In genomic region chr16:56610017-56610608, GRCh38 we compare ENCODE assay signal across 8 cellular contexts. TPM values are rescaled to one million over a fixed set of nuclear protein-coding genes. Genes with fewer than 3 reads are reported as not detected.
DNase-seq lines count a peak whose midpoint lies in the region; ATAC-seq, FAIRE-seq and TF ChIP-seq lines count a peak whose summit lies in the region.
"Had no signal": no experiment of that assay in that cellular context is flagged by ENCODE, and none has a peak within 500 bp of the region (broad histone marks: within the 10 kb centered on the region; RNA-seq: fewer than 3 reads in every experiment).

No MANE protein-coding gene starts in this region.

- ATAC-seq in HG02759 (IDR thresholded peaks at IDR 0.05; ENCODE audit: unreplicated experiment) (peak; percentile 22), HG03095 (IDR thresholded peaks at IDR 0.05; ENCODE audit: unreplicated experiment) (no peak)

- CTCF ChIA-PET in SK-N-SH (lab: Yijun Ruan, JAX) = interaction anchor here (0.9 to 1.8 kb wide), 3 partner anchors 10 to 92 kb away, joined by 4 to 8 read pairs (median 7); no protein-coding TSS in a partner anchor

- peaks cover 76% of the 10 kb centered on the region for H3F3A ChIP-seq in SK-N-SH (replicated peaks; ENCODE audit: insufficient read depth)

- H4K20me1 ChIP-seq in SK-N-SH (ENCODE audit: insufficient read depth) (no peaks in the 10 kb centered on the region; the same call in 1 of the 2 replicates), keratinocyte (ENCODE audit: control insufficient read depth, extremely low read depth, insufficient read depth, low read length) (no peaks in the 10 kb centered on the region)

- DNase-seq in SK-N-SH (no peak), keratinocyte (ENCODE audit: low read depth, low spot score) (no peak), epidermal melanocyte (ENCODE audit: insufficient read length, low spot score) (no peak)
- DNase-seq in activated naive CD8-positive, alpha-beta T cell treated with anti-CD3 and anti-CD28 coated beads, Interleukin-2, amount 50 U/mL, for 16 hours (ENCODE audit: low read depth, low spot score) = peak; percentile 49
- peak; percentile 60 to 66 for DNase-seq in stimulated activated CD4-positive, alpha-beta T cell treated with anti-CD3 and anti-CD28 coated beads, Interleukin-1b, Interleukin-23, amount 100 ng/mL, for 4 hours (ENCODE audit: low read depth in 2 of 2)

- H3K9me2 ChIP-seq in SK-N-SH = no peaks in the 10 kb centered on the region

- 38% methylated on average over 10 of the region's 10 CpGs for WGBS in SK-N-SH (ENCODE audit: low lambda C conversion rate)

- peak; percentile 51 for FAIRE-seq in keratinocyte (lab: Jason Lieb, UNC)

- peak overlapping the region; percentile 88 for H3K4me2 ChIP-seq in SK-N-SH
- H3K4me2 ChIP-seq in keratinocyte (ENCODE audit: control insufficient read depth, extremely low read depth, insufficient read depth, low read depth, low read length) = peak overlapping the region; percentile 95

- H3K4me1 ChIP-seq in SK-N-SH (ENCODE audit: control insufficient read depth in 1 of 2, insufficient read depth in 2 of 2, low read depth in 1 of 2, low read length in 1 of 2) (peaks cover 46 to 51% of the 10 kb centered on the region in 2 experiments; a peak in 3 of 4 replicates), keratinocyte (ENCODE audit: control insufficient read depth, extremely low read depth, insufficient read depth, low read length) (peaks cover 77% of the 10 kb centered on the region)

- dilution Hi-C loops in keratinocyte (cut with MboI; ENCODE audit: extremely low pct_ligation_motif_present, low sequenced_read_pairs) = no loop called here

- H2AFZ ChIP-seq in SK-N-SH (ENCODE audit: low read depth) (peak overlapping the region; percentile 12; the same call in 1 of the 2 replicates), keratinocyte (ENCODE audit: control insufficient read depth, low read length) (no peak overlapping the region)

- no peak for TF ChIP-seq RAD21 in SK-N-SH (IDR thresholded peaks at IDR 0.05; ENCODE audit: low read length)

- TF ChIP-seq CTCF in SK-N-SH (IDR thresholded peaks at IDR 0.05) (no peak), keratinocyte (optimal IDR thresholded peaks at IDR 0.05 in 1 of 3, IDR thresholded peaks at IDR 0.05 in 1 of 3, conservative IDR thresholded peaks at IDR 0.05 in 1 of 3; ENCODE audit: extremely low read depth in 1 of 3, insufficient read depth in 2 of 3, low read length in 3 of 3) (peak in 1 of 3 experiments; percentile 40)

- H3K36me3 ChIP-seq in SK-N-SH (replicated peaks in 1 of 2; ENCODE audit: control insufficient read depth in 1 of 2, insufficient read depth in 2 of 2, low read length in 1 of 2) = no peaks in the 10 kb centered on the region
- H3K36me3 ChIP-seq in keratinocyte (ENCODE audit: control insufficient read depth in 2 of 2, extremely low read depth in 1 of 2, insufficient read depth in 2 of 2, low read length in 2 of 2) = no peaks in the 10 kb centered on the region

- POLR2A ChIA-PET in SK-N-SH (lab: Yijun Ruan, JAX) = interaction anchor here (0.7 to 1.5 kb wide), 2 partner anchors 20 to 73 kb away, joined by 3 to 6 read pairs; partner anchors contain the start of gene MT1X

- peak overlapping the region; percentile 77 to 96 for H3K27ac ChIP-seq in SK-N-SH (ENCODE audit: low read depth in 2 of 2, low read length in 1 of 2)
- peak overlapping the region; percentile 95 for H3K27ac ChIP-seq in keratinocyte (ENCODE audit: control insufficient read depth, insufficient read depth, low read length)

- H3K27me3 ChIP-seq in SK-N-SH (ENCODE audit: insufficient read depth) (no peaks in the 10 kb centered on the region), keratinocyte (ENCODE audit: control insufficient read depth, extremely low read depth, insufficient read depth, low read length) (no peaks in the 10 kb centered on the region)

- H3K4me3 ChIP-seq in SK-N-SH (ENCODE audit: low read depth in 2 of 2, low read length in 1 of 2) (peak overlapping the region; percentile 72 to 94; a peak in 3 of 4 replicates), keratinocyte (ENCODE audit: control insufficient read depth in 2 of 3, extremely low read depth in 1 of 3, insufficient read depth in 2 of 3, low read depth in 1 of 3, low read length in 3 of 3) (peak overlapping the region; percentile 46 to 92 (median 86))

- H3K9ac ChIP-seq in SK-N-SH = peak overlapping the region; percentile 90
- H3K9ac ChIP-seq in keratinocyte (ENCODE audit: control insufficient read depth, extremely low read depth, insufficient read depth, low read length) = peak overlapping the region; percentile 78

- peaks cover 30% of the 10 kb centered on the region for H3K79me2 ChIP-seq in SK-N-SH (ENCODE audit: insufficient read depth)
- H3K79me2 ChIP-seq in keratinocyte (ENCODE audit: control insufficient read depth, insufficient read depth, low read length) = no peaks in the 10 kb centered on the region

- no peak for TF ChIP-seq EP300 in SK-N-SH (IDR thresholded peaks at IDR 0.05; ENCODE audit: borderline replicate concordance in 1 of 2, low read depth in 1 of 2, low read length in 1 of 2)

- H3K9me3 ChIP-seq in SK-N-SH (no peaks in the 10 kb centered on the region), keratinocyte (ENCODE audit: control insufficient read depth, low read depth, low read length) (no peaks in the 10 kb centered on the region)

- H3K9me1 ChIP-seq in keratinocyte (ENCODE audit: control insufficient read depth, extremely low read depth, insufficient read depth, low read length) = no peaks in the 10 kb centered on the region

TF ChIP-seq in SK-N-SH, 30 proteins besides CTCF, POLR2A, EP300 and RAD21 (continues in another document):
- peak; percentile 11; the same call in 1 of the 2 replicates for TF ChIP-seq SIN3A (IDR thresholded peaks at IDR 0.05; ENCODE audit: borderline replicate concordance, low read depth, low read length)
- no peak; the same call in 1 of the 2 replicates for TF ChIP-seq NFIC (IDR thresholded peaks at IDR 0.05; ENCODE audit: borderline replicate concordance)
- TF ChIP-seq GABPA (IDR thresholded peaks at IDR 0.05; ENCODE audit: low read depth) = 0 out of 2 replicates have a peak, but pooled peaks have one; percentile 7

RNA-seq across cellular contexts. Expression of gene MT2A, which starts 1.7 kb away (rescaled TPM):
- polyA plus RNA-seq in SK-N-SH (2012; rRNA removed) (79.9 and 133 TPM in 2 replicates), keratinocyte (489 to 1,016 TPM (median 990 TPM) in 3 replicates)
- 69.0 and 90.2 TPM in 2 replicates for polyA plus RNA-seq in SK-N-SH (2012; cell fraction: cytosol; rRNA removed)
- polyA plus RNA-seq in SK-N-SH (2012; cell fraction: nucleus; rRNA removed) = 67.8 and 133 TPM in 2 replicates
- polyA plus RNA-seq in keratinocyte (2011; ENCODE audit: low read depth) = 310 TPM
- 741 and 1,546 TPM in 2 replicates for polyA plus RNA-seq in keratinocyte (2011; cell fraction: cytosol; rRNA removed)
- 335 and 470 TPM in 2 replicates for polyA plus RNA-seq in keratinocyte (2011; cell fraction: nucleus; rRNA removed)
- polyA plus RNA-seq in keratinocyte (2012; ENCODE audit: low replicate concordance) = 2,479 and 10,771 TPM in 2 replicates
- polyA minus RNA-seq in keratinocyte = 401 to 1,828 TPM (median 417 TPM) in 3 replicates
- polyA minus RNA-seq in keratinocyte (2011; cell fraction: cytosol; rRNA and poly(A)+ RNA removed) = 2,677 TPM
- polyA minus RNA-seq in keratinocyte (2011; cell fraction: nucleus; rRNA and poly(A)+ RNA removed) = 152 and 202 TPM in 2 replicates
- polyA plus RNA-seq: neural cell had no signal

RNA-seq across cellular contexts. Expression of gene MT1E, which starts 15.5 kb away (rescaled TPM):
- polyA plus RNA-seq in SK-N-SH (2012; rRNA removed) (106 and 205 TPM in 2 replicates), keratinocyte (394 to 1,732 TPM (median 404 TPM) in 3 replicates)
- polyA plus RNA-seq in SK-N-SH (2012; cell fraction: cytosol; rRNA removed) = 94.6 and 121 TPM in 2 replicates
- polyA plus RNA-seq in SK-N-SH (2012; cell fraction: nucleus; rRNA removed) = 52.0 and 151 TPM in 2 replicates
- 55.2 TPM for polyA plus RNA-seq in keratinocyte (2011; ENCODE audit: low read depth)
- polyA plus RNA-seq in keratinocyte (2011; cell fraction: cytosol; rRNA removed) = 1,504 and 3,462 TPM in 2 replicates
- 621 and 624 TPM in 2 replicates for polyA plus RNA-seq in keratinocyte (2011; cell fraction: nucleus; rRNA removed)
- polyA plus RNA-seq in keratinocyte (2012; ENCODE audit: low replicate concordance) = 688 and 1,595 TPM in 2 replicates
- polyA minus RNA-seq in keratinocyte = 298 to 744 TPM (median 398 TPM) in 3 replicates
- polyA minus RNA-seq in keratinocyte (2011; cell fraction: cytosol; rRNA and poly(A)+ RNA removed) = 667 TPM
- polyA minus RNA-seq in keratinocyte (2011; cell fraction: nucleus; rRNA and poly(A)+ RNA removed) = 76.9 and 81.7 TPM in 2 replicates
- polyA plus RNA-seq: neural cell had no signal

RNA-seq across cellular contexts. Expression of gene MT3, which starts 20.8 kb away (rescaled TPM):
- 0.43 TPM in 1 of 2 replicates, not detected in the other for polyA plus RNA-seq in SK-N-SH (2012; rRNA removed)
- polyA plus RNA-seq in SK-N-SH (2012; cell fraction: cytosol; rRNA removed) = 0.08 and 0.12 TPM in 2 replicates
- polyA plus RNA-seq in SK-N-SH (2012; cell fraction: nucleus; rRNA removed) = 0.22 TPM in 1 of 2 replicates, not detected in the other
- polyA plus RNA-seq in keratinocyte = not detected in 3 replicates
- not detected for polyA plus RNA-seq in keratinocyte (2011; ENCODE audit: low read depth)
- not detected in 2 replicates for polyA plus RNA-seq in keratinocyte (2011; cell fraction: cytosol; rRNA removed)
- polyA plus RNA-seq in keratinocyte (2011; cell fraction: nucleus; rRNA removed) = not detected in 2 replicates
- not detected in 2 replicates for polyA plus RNA-seq in keratinocyte (2012; ENCODE audit: low replicate concordance)
- polyA minus RNA-seq in keratinocyte = not detected in 3 replicates
- not detected for polyA minus RNA-seq in keratinocyte (2011; cell fraction: cytosol; rRNA and poly(A)+ RNA removed)
- not detected in 2 replicates for polyA minus RNA-seq in keratinocyte (2011; cell fraction: nucleus; rRNA and poly(A)+ RNA removed)

RNA-seq across cellular contexts. Expression of gene MT1M, which starts 22.3 kb away (rescaled TPM):
- polyA plus RNA-seq in SK-N-SH (2012; rRNA removed) (0.45 and 1.3 TPM in 2 replicates), keratinocyte (0.20 to 0.74 TPM (median 0.24 TPM) in 3 replicates)
- 0.49 and 0.51 TPM in 2 replicates for polyA plus RNA-seq in SK-N-SH (2012; cell fraction: cytosol; rRNA removed)
- polyA plus RNA-seq in SK-N-SH (2012; cell fraction: nucleus; rRNA removed) = 0.15 TPM in 2 replicates
- polyA plus RNA-seq in keratinocyte (2011; ENCODE audit: low read depth) = not detected
- polyA plus RNA-seq in keratinocyte (2011; cell fraction: cytosol; rRNA removed) = 0.32 and 0.65 TPM in 2 replicates
- 0.27 TPM in 1 of 2 replicates, not detected in the other for polyA plus RNA-seq in keratinocyte (2011; cell fraction: nucleus; rRNA removed)
- 0.79 and 1.1 TPM in 2 replicates for polyA plus RNA-seq in keratinocyte (2012; ENCODE audit: low replicate concordance)
- 0.56 to 0.76 TPM in 2 of 3 replicates, not detected in the other for polyA minus RNA-seq in keratinocyte
- polyA minus RNA-seq in keratinocyte (2011; cell fraction: cytosol; rRNA and poly(A)+ RNA removed) = not detected
- polyA minus RNA-seq in keratinocyte (2011; cell fraction: nucleus; rRNA and poly(A)+ RNA removed) = not detected in 2 replicates
- polyA plus RNA-seq: neural cell had no signal

RNA-seq across cellular contexts. Expression of gene MT1A, which starts 28.4 kb away (rescaled TPM):
- polyA plus RNA-seq in SK-N-SH (2012; rRNA removed) (3.5 and 5.4 TPM in 2 replicates), keratinocyte (not detected in 3 replicates)
- 1.4 and 3.6 TPM in 2 replicates for polyA plus RNA-seq in SK-N-SH (2012; cell fraction: cytosol; rRNA removed)
- 0.64 and 1.3 TPM in 2 replicates for polyA plus RNA-seq in SK-N-SH (2012; cell fraction: nucleus; rRNA removed)
- polyA plus RNA-seq in keratinocyte (2011; ENCODE audit: low read depth) = not detected
- not detected in 2 replicates for polyA plus RNA-seq in keratinocyte (2011; cell fraction: cytosol; rRNA removed)
- not detected in 2 replicates for polyA plus RNA-seq in keratinocyte (2011; cell fraction: nucleus; rRNA removed)
- 0.93 TPM in 1 of 2 replicates, not detected in the other for polyA plus RNA-seq in keratinocyte (2012; ENCODE audit: low replicate concordance)
- polyA minus RNA-seq in keratinocyte = not detected in 3 replicates
- not detected for polyA minus RNA-seq in keratinocyte (2011; cell fraction: cytosol; rRNA and poly(A)+ RNA removed)
- not detected in 2 replicates for polyA minus RNA-seq in keratinocyte (2011; cell fraction: nucleus; rRNA and poly(A)+ RNA removed)
- polyA plus RNA-seq: neural cell had no signal

Comparison
In these comparisons a context has a peak if more than half of its experiments do, and no peak if none do; other contexts are left out.
1. DNase-seq: peak in activated naive CD8-positive, alpha-beta T cell treated with anti-CD3 and anti-CD28 coated beads, Interleukin-2, amount 50 U/mL, for 16 hours (single experiment) and stimulated activated CD4-positive, alpha-beta T cell treated with anti-CD3 and anti-CD28 coated beads, Interleukin-1b, Interleukin-23, amount 100 ng/mL, for 4 hours (2 of 2); none in SK-N-SH (single experiment), keratinocyte (single experiment) and epidermal melanocyte (single experiment).